Comparison of ENCODE assay signal across 20 cellular contexts in the genomic region with DNA sequence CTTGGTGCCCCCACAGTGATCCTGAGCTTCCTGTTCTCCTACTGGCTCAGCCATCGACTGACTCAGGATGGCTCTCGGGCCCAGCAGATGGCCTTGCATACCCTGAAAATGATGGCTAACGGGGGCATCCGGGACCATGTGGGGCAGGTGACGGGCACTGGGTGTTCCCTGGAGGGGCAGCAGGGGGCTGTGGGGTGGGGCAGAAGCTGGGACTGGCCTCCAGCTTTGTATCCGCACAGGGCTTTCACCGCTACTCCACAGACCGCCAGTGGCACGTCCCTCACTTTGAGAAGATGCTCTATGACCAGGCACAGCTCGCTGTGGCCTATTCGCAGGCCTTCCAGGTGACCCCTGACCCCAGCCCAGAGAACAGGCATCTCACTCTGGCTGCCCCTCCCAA. TPM values are rescaled to one million over a fixed set of nuclear protein-coding genes. Genes with fewer than 3 reads are reported as not detected.
DNase-seq lines count a peak whose midpoint lies in the region; ATAC-seq, FAIRE-seq and TF ChIP-seq lines count a peak whose summit lies in the region.
"Had no signal": no experiment of that assay in that cellular context is flagged by ENCODE, and none has a peak within 500 bp of the region (broad histone marks: within the 10 kb centered on the region; RNA-seq: fewer than 3 reads in every experiment).

No MANE protein-coding gene starts in this region.

- no peak overlapping the region for H3K4me3 ChIP-seq in H1 (ENCODE audit: extremely low read depth in 1 of 4, insufficient read depth in 2 of 4, low read depth in 3 of 4, low read length in 4 of 4)
- H3K4me3 ChIP-seq in right lobe of liver, result no peak overlapping the region
- H3K4me3 ChIP-seq in MG63, result no peak overlapping the region
- H3K4me3 ChIP-seq in right atrium auricular region, result no peak overlapping the region
- H3K4me3 ChIP-seq: HAP-1 had no signal

- H3K9ac ChIP-seq in H1 (replicated peaks in 1 of 4; ENCODE audit: extremely low read depth in 1 of 4, low read depth in 3 of 4, low read length in 3 of 4), result no peak overlapping the region

- TF ChIP-seq POLR2A in H1 (IDR thresholded peaks at IDR 0.05; ENCODE audit: control extremely low read depth in 1 of 2, low read depth in 2 of 2, low read length in 2 of 2) (no peak), right lobe of liver (IDR thresholded peaks at IDR 0.05) (no peak)

- POLR2A ChIA-PET in RWPE1 (lab: Yijun Ruan, JAX; ENCODE audit: low non-redundant PET) (no interaction called here), H1 (lab: Charles Lee; ENCODE audit: partially characterized antibody) (interaction anchor here (1.2 to 1.7 kb wide), 8 partner anchors 8 to 316 kb away, joined by 3 to 6 read pairs (median 4); a partner anchor contains a TSS)

- no peak overlapping the region for H4K5ac ChIP-seq in H1 (ENCODE audit: insufficient read length, low read depth, low read length)

- no peaks in the 10 kb centered on the region for H3K27me3 ChIP-seq in H1 (replicated peaks in 1 of 4; ENCODE audit: control insufficient read depth in 3 of 4, extremely low read depth in 1 of 4, insufficient read depth in 3 of 4, low read length in 3 of 4)
- no peaks in the 10 kb centered on the region for H3K27me3 ChIP-seq in right lobe of liver
- no peaks in the 10 kb centered on the region for H3K27me3 ChIP-seq in MG63
- H3K27me3 ChIP-seq in right atrium auricular region, result no peaks in the 10 kb centered on the region
- H3K27me3 ChIP-seq: BE2C had no signal

- intact Hi-C loops in right lobe of liver (cut with DNase I), result loop anchor here (5.0 to 10.0 kb wide), 5 partner anchors 67 to 285 kb away; a partner anchor contains a TSS

- peak overlapping the region; percentile 10 for H3K27ac Mint-ChIP-seq in stimulated activated effector memory CD8-positive, alpha-beta T cell treated with anti-CD3 and anti-CD28 coated beads, Interleukin-12 subunit alpha, Interleukin-12 subunit beta, amount 100 ng/mL, for 72 hours

- peaks cover 11% of the 10 kb centered on the region for H3K4me1 Mint-ChIP-seq in stimulated activated effector memory CD8-positive, alpha-beta T cell treated with anti-CD3 and anti-CD28 coated beads, Interleukin-12 subunit alpha, Interleukin-12 subunit beta, amount 100 ng/mL, for 72 hours

- no peak overlapping the region for H2BK120ac ChIP-seq in H1 (replicated peaks; ENCODE audit: low read depth, low read length)

- 88% methylated on average over 11 of the region's 11 CpGs; no CpG with 5 or more reads in 1 of the 2 experiments for WGBS in H1 (ENCODE audit: extremely low coverage in 1 of 2, insufficient coverage in 1 of 2, insufficient read length in 1 of 2, insufficient replicate concordance in 2 of 2, low coverage in 1 of 2, low lambda C conversion rate in 2 of 2, missing lambda C conversion rate in 1 of 2), 2 experiments
- WGBS in right lobe of liver (ENCODE audit: insufficient coverage, low coverage, low lambda C conversion rate, missing lambda C conversion rate), result 73% methylated on average over 6 of the region's 11 CpGs

- H3K36me3 Mint-ChIP-seq in stimulated activated effector memory CD8-positive, alpha-beta T cell treated with anti-CD3 and anti-CD28 coated beads, Interleukin-12 subunit alpha, Interleukin-12 subunit beta, amount 100 ng/mL, for 72 hours, result peaks cover 14% of the 10 kb centered on the region
- H3K36me3 Mint-ChIP-seq: CD4-positive, alpha-beta memory T cell had no signal

- ATAC-seq in right lobe of liver (peak in 1 of 4 donors; percentile 3), esophagus mucosa (no peak)
- ATAC-seq in stimulated activated effector memory CD8-positive, alpha-beta T cell treated with anti-CD3 and anti-CD28 coated beads, Interleukin-12 subunit alpha, Interleukin-12 subunit beta, amount 100 ng/mL, for 72 hours, result no peak

- H3K79me2 ChIP-seq in H1 (ENCODE audit: control insufficient read depth in 1 of 2, insufficient read depth in 2 of 2, low read length in 2 of 2), result no peaks in the 10 kb centered on the region

- no peak overlapping the region for H2AFZ ChIP-seq in H1 (ENCODE audit: low read length)

- H3K23me2 ChIP-seq in H1 (ENCODE audit: low read depth, low read length), result no peaks in the 10 kb centered on the region

- TF ChIP-seq RAD21 in H1 (IDR thresholded peaks at IDR 0.05 in 1 of 2, conservative IDR thresholded peaks at IDR 0.05 in 1 of 2; ENCODE audit: low read depth in 2 of 2, low read length in 2 of 2), result no peak

- no peak overlapping the region for H3K23ac ChIP-seq in H1 (ENCODE audit: insufficient read length)

- H3K79me1 ChIP-seq in H1 (ENCODE audit: low read depth, low read length), result no peaks in the 10 kb centered on the region

- CTCF ChIA-PET in RWPE1 (lab: Yijun Ruan, JAX) (interaction anchor here (0.5 to 1.6 kb wide), 7 partner anchors 15 to 371 kb away, joined by 3 to 11 read pairs (median 4); no protein-coding TSS in a partner anchor), H1 (lab: Charles Lee; ENCODE audit: partially characterized antibody) (interaction anchor here (0.6 to 12.4 kb wide), 47 partner anchors 12 to 292 kb away, joined by 3 to 404 read pairs (median 7); a partner anchor contains a TSS)

- no peak overlapping the region for H3K4me2 ChIP-seq in H1 (ENCODE audit: insufficient read depth in 1 of 2, low read depth in 2 of 2, low read length in 2 of 2)

- TF ChIP-seq CTCF in RWPE1 (conservative IDR thresholded peaks at IDR 0.05; ENCODE audit: low read depth) (no peak), H1 (IDR thresholded peaks at IDR 0.05; ENCODE audit: control extremely low read depth in 1 of 3, insufficient read depth in 1 of 3, low read depth in 1 of 3, low read length in 3 of 3) (no peak), right lobe of liver (IDR thresholded peaks at IDR 0.05) (no peak), right atrium auricular region (IDR thresholded peaks at IDR 0.05) (no peak)

- 0 out of 2 replicates have a peak overlapping the region, but pooled peaks have one; percentile 72 for H2BK15ac ChIP-seq in H1 (ENCODE audit: low read length)

- no peak overlapping the region for H2BK20ac ChIP-seq in H1 (ENCODE audit: low read length)

- H3K14ac ChIP-seq in H1 (ENCODE audit: insufficient read length), result no peak overlapping the region

- no peak overlapping the region for H2BK12ac ChIP-seq in H1 (ENCODE audit: low read depth, low read length)

- H4K20me1 ChIP-seq in H1 (replicated peaks in 1 of 2; ENCODE audit: control insufficient read depth in 1 of 2, insufficient read depth in 2 of 2, low read length in 2 of 2), result no peaks in the 10 kb centered on the region

- H3K9me3 Mint-ChIP-seq in stimulated activated effector memory CD8-positive, alpha-beta T cell treated with anti-CD3 and anti-CD28 coated beads, Interleukin-12 subunit alpha, Interleukin-12 subunit beta, amount 100 ng/mL, for 72 hours, result no peaks in the 10 kb centered on the region
- H3K9me3 Mint-ChIP-seq: CD4-positive, alpha-beta memory T cell had no signal

- DNase-seq in RWPE1 (ENCODE audit: low spot score), result no peak
- no peak for DNase-seq in H1 (ENCODE audit: low read depth in 1 of 2, low spot score in 2 of 2)
- peak in 2 of 3 donors; percentile 31 to 56 for DNase-seq in right lobe of liver
- DNase-seq in stimulated activated effector memory CD8-positive, alpha-beta T cell treated with anti-CD3 and anti-CD28 coated beads, Interleukin-12 subunit alpha, Interleukin-12 subunit beta, amount 100 ng/mL, for 72 hours (ENCODE audit: low spot score in 2 of 2), result no peak
- no peak for DNase-seq in MG63
- DNase-seq in right atrium auricular region (ENCODE audit: low spot score), result no peak
- DNase-seq: BE2C; CD4-positive, alpha-beta memory T cell; DMS153; DMS79 treated with DMSO at 0.1 percent for 48 hours; EL; GOT3 had no signal

- peaks cover 3 to 12% (median 6%) of the 10 kb centered on the region in 4 experiments for H3K4me1 ChIP-seq in H1 (replicated peaks in 1 of 4; ENCODE audit: control insufficient read depth in 3 of 4, insufficient read depth in 4 of 4, low read length in 3 of 4)
- H3K4me1 ChIP-seq in right lobe of liver, result peaks cover 0 to 28% (median 11%) of the 10 kb centered on the region in 4 donors
- H3K4me1 ChIP-seq in right atrium auricular region, result peaks cover 0 to 16% of the 10 kb centered on the region in 2 donors

- peak overlapping the region; percentile 44; the same call in 1 of the 2 replicates for H2AK5ac ChIP-seq in H1 (ENCODE audit: low read depth, low read length)

- H3K56ac ChIP-seq in H1 (replicated peaks; ENCODE audit: insufficient read length, low read depth, low read length), result no peak overlapping the region

- no peaks in the 10 kb centered on the region for H3K9me3 ChIP-seq in H1 (ENCODE audit: insufficient read depth in 2 of 2, low read depth in 1 of 2, low read length in 1 of 2)
- H3K9me3 ChIP-seq in right lobe of liver, result no peaks in the 10 kb centered on the region
- H3K9me3 ChIP-seq in MG63, result no peaks in the 10 kb centered on the region
- H3K9me3 ChIP-seq in right atrium auricular region, result no peaks in the 10 kb centered on the region
- H3K9me3 ChIP-seq: BE2C, HAP-1 had no signal

- FAIRE-seq in H1 (lab: Jason Lieb, UNC), result no peak
- FAIRE-seq: A204.1, D721Med, G401.6, GM12892 had no signal

- no peak overlapping the region for H4K8ac ChIP-seq in H1 (ENCODE audit: extremely low read depth, insufficient read depth, low read length)

- H3K18ac ChIP-seq in H1 (ENCODE audit: extremely low read depth, low read length), result no peak overlapping the region

- H3K27ac ChIP-seq in RWPE1 (peak overlapping the region; percentile 83), H1 (ENCODE audit: low read depth, low read length) (no peak overlapping the region), right lobe of liver (peak overlapping the region in 1 of 3 donors; percentile 19), right atrium auricular region (no peak overlapping the region)
- H3K27ac ChIP-seq: C4-2B had no signal

- H3K4ac ChIP-seq in H1 (replicated peaks; ENCODE audit: insufficient read length, low read depth, low read length), result no peak overlapping the region

- TF ChIP-seq EP300 in H1 (IDR thresholded peaks at IDR 0.05; ENCODE audit: borderline replicate concordance in 1 of 2, low read depth in 2 of 2, low read length in 2 of 2), result no peak

- H2BK5ac ChIP-seq in H1 (ENCODE audit: low read depth, low read length), result no peak overlapping the region

- H3K36me3 ChIP-seq in H1 (ENCODE audit: control insufficient read depth in 2 of 4, insufficient read depth in 4 of 4, low read length in 3 of 4), result no peaks in the 10 kb centered on the region
- H3K36me3 ChIP-seq in right lobe of liver, result no peaks in the 10 kb centered on the region
- H3K36me3 ChIP-seq in MG63, result peaks cover 35% of the 10 kb centered on the region
- no peaks in the 10 kb centered on the region for H3K36me3 ChIP-seq in right atrium auricular region
- H3K36me3 ChIP-seq: BE2C had no signal

- H4K91ac ChIP-seq in H1 (replicated peaks; ENCODE audit: insufficient read length, low read length), result no peak overlapping the region

- no peak overlapping the region for H3K4me3 Mint-ChIP-seq in stimulated activated effector memory CD8-positive, alpha-beta T cell treated with anti-CD3 and anti-CD28 coated beads, Interleukin-12 subunit alpha, Interleukin-12 subunit beta, amount 100 ng/mL, for 72 hours

RNA-seq across cellular contexts. Expression of a gene that starts 3.0 kb away (rescaled TPM):
- 16.2 and 16.7 TPM in 2 replicates for total RNA-seq in H1 (2021; fragmentation: NEBNext Ultra II Directional; extraction: Animal tissue kit (Norgen Biotek cat#: 25700))
- polyA plus RNA-seq in H1 (2011; rRNA removed), result 17.5 and 23.2 TPM in 2 replicates
- 18.3 TPM for polyA plus RNA-seq in H1 (2011; cell fraction: cytosol; rRNA removed)
- polyA plus RNA-seq in H1 (2011; cell fraction: nucleus; rRNA removed), result 124 TPM
- 10.5 to 22.8 TPM (median 22.0 TPM) in 4 replicates for polyA plus RNA-seq in H1 (2012, experiment 1 of 2)
- polyA plus RNA-seq in H1 (2012, experiment 2 of 2), result 15.5 TPM
- 16.1 TPM for polyA plus RNA-seq in H1 (2013, experiment 1 of 2)
- 14.2 TPM for polyA plus RNA-seq in H1 (2013, experiment 2 of 2)
- 9.0 and 10.5 TPM in 2 replicates for polyA minus RNA-seq in H1 (2011; rRNA and poly(A)+ RNA removed)
- 10.6 TPM for polyA minus RNA-seq in H1 (2011; cell fraction: cytosol; rRNA and poly(A)+ RNA removed)
- 32.9 TPM for polyA minus RNA-seq in H1 (2011; cell fraction: nucleus; rRNA and poly(A)+ RNA removed)
- total RNA-seq in right lobe of liver (100 to 1,000 TPM in 1 of 6 experiments, 10 to 100 TPM in 5; 29.6 to 203 (median 34.2) TPM), right atrium auricular region (10 to 100 TPM; 42.8 to 59.3 TPM), esophagus mucosa (16.8 TPM)
- total RNA-seq in MG63 (2014; rRNA removed; shearing (Covaris generic); ENCODE audit: low replicate concordance), result 52.1 and 59.6 TPM in 2 replicates

RNA-seq across cellular contexts. Expression of a gene that starts 10.5 kb away (rescaled TPM):
- 4.8 and 4.9 TPM in 2 replicates for total RNA-seq in H1 (2021; fragmentation: NEBNext Ultra II Directional; extraction: Animal tissue kit (Norgen Biotek cat#: 25700))
- 2.9 and 4.8 TPM in 2 replicates for polyA plus RNA-seq in H1 (2011; rRNA removed)
- 3.4 TPM for polyA plus RNA-seq in H1 (2011; cell fraction: cytosol; rRNA removed)
- 10.8 TPM for polyA plus RNA-seq in H1 (2011; cell fraction: nucleus; rRNA removed)
- polyA plus RNA-seq in H1 (2012, experiment 1 of 2), result 4.0 to 4.7 TPM (median 4.5 TPM) in 4 replicates
- polyA plus RNA-seq in H1 (2012, experiment 2 of 2), result 4.1 TPM
- 2.5 TPM for polyA plus RNA-seq in H1 (2013, experiment 1 of 2)
- polyA plus RNA-seq in H1 (2013, experiment 2 of 2), result 2.6 TPM
- polyA minus RNA-seq in H1 (2011; rRNA and poly(A)+ RNA removed), result 5.9 and 6.1 TPM in 2 replicates
- polyA minus RNA-seq in H1 (2011; cell fraction: cytosol; rRNA and poly(A)+ RNA removed), result 3.8 TPM
- polyA minus RNA-seq in H1 (2011; cell fraction: nucleus; rRNA and poly(A)+ RNA removed), result 7.7 TPM
- total RNA-seq in right lobe of liver (not detected), right atrium auricular region (1 to 10 TPM; 4.3 to 6.2 TPM), esophagus mucosa (0.08 TPM)
- not detected in 2 replicates for total RNA-seq in MG63 (2014; rRNA removed; shearing (Covaris generic); ENCODE audit: low replicate concordance)
- total RNA-seq: CD4-positive, alpha-beta memory T cell had no signal
- polyA plus RNA-seq: CD4-positive, alpha-beta memory T cell had no signal

RNA-seq across cellular contexts. Expression of a gene that starts 17.4 kb away (rescaled TPM):
- 5.8 and 7.9 TPM in 2 replicates for total RNA-seq in H1 (2021; fragmentation: NEBNext Ultra II Directional; extraction: Animal tissue kit (Norgen Biotek cat#: 25700))
- 6.7 and 8.1 TPM in 2 replicates for polyA plus RNA-seq in H1 (2011; rRNA removed)
- polyA plus RNA-seq in H1 (2011; cell fraction: cytosol; rRNA removed), result 4.7 TPM
- polyA plus RNA-seq in H1 (2011; cell fraction: nucleus; rRNA removed), result 9.8 TPM
- polyA plus RNA-seq in H1 (2012, experiment 1 of 2), result 4.6 to 8.1 TPM (median 4.8 TPM) in 4 replicates
- polyA plus RNA-seq in H1 (2012, experiment 2 of 2), result 18.3 TPM
- 4.9 TPM for polyA plus RNA-seq in H1 (2013, experiment 1 of 2)
- polyA plus RNA-seq in H1 (2013, experiment 2 of 2), result 5.5 TPM
- polyA minus RNA-seq in H1 (2011; rRNA and poly(A)+ RNA removed), result 3.8 and 4.1 TPM in 2 replicates
- polyA minus RNA-seq in H1 (2011; cell fraction: cytosol; rRNA and poly(A)+ RNA removed), result 5.2 TPM
- polyA minus RNA-seq in H1 (2011; cell fraction: nucleus; rRNA and poly(A)+ RNA removed), result 11.3 TPM
- total RNA-seq in right lobe of liver, result under 1 TPM in 2 of 6 experiments, not detected in 4; 0.06 to 0.27 TPM
- not detected in 2 replicates for total RNA-seq in MG63 (2014; rRNA removed; shearing (Covaris generic); ENCODE audit: low replicate concordance)
- 10 to 100 TPM in 1 of 2 donors, 1 to 10 TPM in 1; 4.5 to 13.3 TPM for total RNA-seq in right atrium auricular region
- 38.5 TPM for total RNA-seq in esophagus mucosa
- total RNA-seq: CD4-positive, alpha-beta memory T cell had no signal
- polyA plus RNA-seq: AG04450; CD4-positive, alpha-beta memory T cell had no signal

RNA-seq across cellular contexts. Expression of a gene that starts 41.7 kb away (rescaled TPM):
- 1.7 and 3.3 TPM in 2 replicates for total RNA-seq in H1 (2021; fragmentation: NEBNext Ultra II Directional; extraction: Animal tissue kit (Norgen Biotek cat#: 25700))
- 0.89 and 1.2 TPM in 2 replicates for polyA plus RNA-seq in H1 (2011; rRNA removed)
- polyA plus RNA-seq in H1 (2011; cell fraction: cytosol; rRNA removed), result 2.8 TPM
- 9.0 TPM for polyA plus RNA-seq in H1 (2011; cell fraction: nucleus; rRNA removed)
- polyA plus RNA-seq in H1 (2012, experiment 1 of 2), result 0.88 to 2.6 TPM (median 2.1 TPM) in 4 replicates
- 1.0 TPM for polyA plus RNA-seq in H1 (2012, experiment 2 of 2)
- polyA plus RNA-seq in H1 (2013, experiment 1 of 2), result 0.85 TPM
- polyA plus RNA-seq in H1 (2013, experiment 2 of 2), result 0.68 TPM
- 2.2 and 2.6 TPM in 2 replicates for polyA minus RNA-seq in H1 (2011; rRNA and poly(A)+ RNA removed)
- 2.4 TPM for polyA minus RNA-seq in H1 (2011; cell fraction: cytosol; rRNA and poly(A)+ RNA removed)
- polyA minus RNA-seq in H1 (2011; cell fraction: nucleus; rRNA and poly(A)+ RNA removed), result 6.1 TPM
- under 1 TPM in 1 of 6 experiments, not detected in 5; 0.51 TPM for total RNA-seq in right lobe of liver
- not detected in 2 replicates for total RNA-seq in MG63 (2014; rRNA removed; shearing (Covaris generic); ENCODE audit: low replicate concordance)
- total RNA-seq in right atrium auricular region, result under 1 TPM; 0.16 to 0.19 TPM
- 0.40 TPM for total RNA-seq in esophagus mucosa

Comparison
In these comparisons a context has a peak if more than half of its experiments do, and no peak if none do; other contexts are left out.
1. DNase-seq: peak in right lobe of liver (2 of 3); none in RWPE1 (single experiment), H1 (0 of 2), stimulated activated effector memory CD8-positive, alpha-beta T cell treated with anti-CD3 and anti-CD28 coated beads, Interleukin-12 subunit alpha, Interleukin-12 subunit beta, amount 100 ng/mL, for 72 hours (0 of 2), MG63 (single experiment) and right atrium auricular region (single experiment).